ENCODE assay signal across 9 cellular contexts in genomic region chr11:130449996-130450419, GRCh38. TPM values are rescaled to one million over a fixed set of nuclear protein-coding genes. Genes with fewer than 3 reads are reported as not detected.
DNase-seq lines count a peak whose midpoint lies in the region; ATAC-seq, FAIRE-seq and TF ChIP-seq lines count a peak whose summit lies in the region.
"Had no signal": no experiment of that assay in that cellular context is flagged by ENCODE, and none has a peak within 500 bp of the region (broad histone marks: within the 10 kb centered on the region; RNA-seq: fewer than 3 reads in every experiment).

No MANE protein-coding gene starts in this region.

- TF ChIP-seq CTCF in chondrocyte (IDR thresholded peaks at IDR 0.05): peak; percentile 84
- peak; percentile 62 for TF ChIP-seq CTCF in kidney (IDR thresholded peaks at IDR 0.05; ENCODE audit: borderline replicate concordance, extremely low read depth, insufficient read depth)

- H3K27ac ChIP-seq in kidney (ENCODE audit: low read depth in 2 of 2, low read length in 2 of 2): peak overlapping the region in 1 of 2 donors; percentile 74

- ATAC-seq in HG03378 (IDR thresholded peaks at IDR 0.05; ENCODE audit: unreplicated experiment) (no peak), GM18868 (IDR thresholded peaks at IDR 0.05; ENCODE audit: unreplicated experiment) (no peak), GM19463 (IDR thresholded peaks at IDR 0.05; ENCODE audit: unreplicated experiment) (no peak)

- DNase-seq in NCI-H2227 (lab: John Stamatoyannopoulos, UW; ENCODE audit: unreplicated experiment) (peak; percentile 83), chondrocyte (ENCODE audit: low spot score) (no peak), kidney (peak; percentile 94), smooth muscle cell of the brain vasculature (ENCODE audit: low read depth, low spot score) (peak; percentile 79)
- DNase-seq in activated T-helper 2 cell treated with anti-CD3 and anti-CD28 coated beads, Interferon-gamma antibody, Interleukin-2, Interleukin-4, amounts not matched to agents 10 μg/mL and 5 μg/mL and 100 μg/mL, durations not matched to agents 14 hours and 24 hours and 36 hours (ENCODE audit: low spot score): no peak
- DNase-seq: effector memory CD4-positive, alpha-beta T cell had no signal

- H3K9ac ChIP-seq in kidney (ENCODE audit: low read length in 2 of 2): peak overlapping the region in 1 of 2 donors; percentile 80

- intact Hi-C loops in kidney (cut with DNase I): no loop called here
- intact Hi-C loops in activated T-helper 2 cell treated with anti-CD3 and anti-CD28 coated beads, Interferon-gamma antibody, Interleukin-2, Interleukin-4, amounts not matched to agents 10 μg/mL and 5 μg/mL and 100 μg/mL, durations not matched to agents 14 hours and 24 hours and 36 hours (cut with micrococcal nuclease): loop anchor here (2.0 kb wide), 1 partner anchor 15 kb away; no protein-coding TSS in a partner anchor

- peak overlapping the region; percentile 75 to 84 for H3K4me3 ChIP-seq in kidney (ENCODE audit: low read length in 2 of 2)

- peak overlapping the region; percentile 99 for H3K4me3 Mint-ChIP-seq in chondrocyte (ENCODE audit: unreplicated experiment)
- H3K4me3 Mint-ChIP-seq in activated T-helper 2 cell treated with anti-CD3 and anti-CD28 coated beads, Interferon-gamma antibody, Interleukin-2, Interleukin-4, amounts not matched to agents 10 μg/mL and 5 μg/mL and 100 μg/mL, durations not matched to agents 14 hours and 24 hours and 36 hours (ENCODE audit: low read depth): no peak overlapping the region

- peaks cover 54% of the 10 kb centered on the region for H3K4me1 Mint-ChIP-seq in chondrocyte (ENCODE audit: low read depth)
- peaks cover 2% of the 10 kb centered on the region for H3K4me1 Mint-ChIP-seq in activated T-helper 2 cell treated with anti-CD3 and anti-CD28 coated beads, Interferon-gamma antibody, Interleukin-2, Interleukin-4, amounts not matched to agents 10 μg/mL and 5 μg/mL and 100 μg/mL, durations not matched to agents 14 hours and 24 hours and 36 hours (ENCODE audit: low read depth)

- no peak for FAIRE-seq in kidney (lab: Jason Lieb, UNC)

- H3K27ac Mint-ChIP-seq in chondrocyte (ENCODE audit: unreplicated experiment): peak overlapping the region; percentile 97
- no peak overlapping the region for H3K27ac Mint-ChIP-seq in activated T-helper 2 cell treated with anti-CD3 and anti-CD28 coated beads, Interferon-gamma antibody, Interleukin-2, Interleukin-4, amounts not matched to agents 10 μg/mL and 5 μg/mL and 100 μg/mL, durations not matched to agents 14 hours and 24 hours and 36 hours

- H3K36me3 ChIP-seq in kidney (ENCODE audit: control insufficient read depth in 1 of 2, insufficient read depth in 2 of 2, low read length in 2 of 2): no peaks in the 10 kb centered on the region

- H3K4me1 ChIP-seq in kidney (ENCODE audit: control insufficient read depth in 1 of 2, insufficient read depth in 1 of 2, low read depth in 1 of 2, low read length in 2 of 2): peaks cover 0 to 9% of the 10 kb centered on the region in 2 donors

- no peaks in the 10 kb centered on the region for H3K9me3 ChIP-seq in kidney (ENCODE audit: control insufficient read depth in 1 of 2, low read length in 2 of 2)

- no peaks in the 10 kb centered on the region for H3K9me3 Mint-ChIP-seq in chondrocyte (ENCODE audit: low read depth)
- H3K9me3 Mint-ChIP-seq in activated T-helper 2 cell treated with anti-CD3 and anti-CD28 coated beads, Interferon-gamma antibody, Interleukin-2, Interleukin-4, amounts not matched to agents 10 μg/mL and 5 μg/mL and 100 μg/mL, durations not matched to agents 14 hours and 24 hours and 36 hours: no peaks in the 10 kb centered on the region

- H3K36me3 Mint-ChIP-seq in chondrocyte (ENCODE audit: low read depth): peaks cover 24% of the 10 kb centered on the region
- no peaks in the 10 kb centered on the region for H3K36me3 Mint-ChIP-seq in activated T-helper 2 cell treated with anti-CD3 and anti-CD28 coated beads, Interferon-gamma antibody, Interleukin-2, Interleukin-4, amounts not matched to agents 10 μg/mL and 5 μg/mL and 100 μg/mL, durations not matched to agents 14 hours and 24 hours and 36 hours (ENCODE audit: low read depth)

- H3K27me3 Mint-ChIP-seq in chondrocyte (ENCODE audit: low read depth): no peaks in the 10 kb centered on the region
- peaks cover 51% of the 10 kb centered on the region for H3K27me3 Mint-ChIP-seq in activated T-helper 2 cell treated with anti-CD3 and anti-CD28 coated beads, Interferon-gamma antibody, Interleukin-2, Interleukin-4, amounts not matched to agents 10 μg/mL and 5 μg/mL and 100 μg/mL, durations not matched to agents 14 hours and 24 hours and 36 hours (ENCODE audit: low read depth)

RNA-seq across cellular contexts. Expression of gene ADAMTS15, which starts 1.6 kb away (rescaled TPM):
- total RNA-seq in chondrocyte (16.8 to 140 TPM (median 136 TPM) in 3 replicates), kidney (6.2 TPM)
- 3.6 TPM for polyA plus RNA-seq in kidney (ENCODE audit: insufficient read depth, low read depth, low replicate concordance)
- total RNA-seq in activated T-helper 2 cell treated with anti-CD3 and anti-CD28 coated beads, Interferon-gamma antibody, Interleukin-2, Interleukin-4, amounts not matched to agents 10 μg/mL and 5 μg/mL and 100 μg/mL, durations not matched to agents 14 hours and 24 hours and 36 hours: not detected in 2 replicates

RNA-seq across cellular contexts. Expression of gene ADAMTS8, which starts 21.6 kb away (rescaled TPM):
- total RNA-seq in chondrocyte: 0.77 to 1.0 TPM (median 1.0 TPM) in 3 replicates
- total RNA-seq in kidney: 1.2 TPM
- 1.6 TPM for polyA plus RNA-seq in kidney (ENCODE audit: insufficient read depth, low read depth, low replicate concordance)
- total RNA-seq in activated T-helper 2 cell treated with anti-CD3 and anti-CD28 coated beads, Interferon-gamma antibody, Interleukin-2, Interleukin-4, amounts not matched to agents 10 μg/mL and 5 μg/mL and 100 μg/mL, durations not matched to agents 14 hours and 24 hours and 36 hours: not detected in 2 replicates

Comparison
In these comparisons a context has a peak if more than half of its experiments do, and no peak if none do; other contexts are left out.
1. DNase-seq: peak in NCI-H2227 (single experiment), kidney (single experiment) and smooth muscle cell of the brain vasculature (single experiment); none in chondrocyte (single experiment) and activated T-helper 2 cell treated with anti-CD3 and anti-CD28 coated beads, Interferon-gamma antibody, Interleukin-2, Interleukin-4, amounts not matched to agents 10 μg/mL and 5 μg/mL and 100 μg/mL, durations not matched to agents 14 hours and 24 hours and 36 hours (single experiment).